In genomic region chr19:19606021-19606420, GRCh38 we compare ENCODE assay signal across 11 cellular contexts. TPM values are rescaled to one million over a fixed set of nuclear protein-coding genes. Genes with fewer than 3 reads are reported as not detected.
DNase-seq lines count a peak whose midpoint lies in the region; ATAC-seq and TF ChIP-seq lines count a peak whose summit lies in the region.
"Had no signal": no experiment of that assay in that cellular context is flagged by ENCODE, and none has a peak within 500 bp of the region (broad histone marks: within the 10 kb centered on the region; RNA-seq: fewer than 3 reads in every experiment).

No MANE protein-coding gene starts in this region.

- no peaks in the 10 kb centered on the region for H3K9me3 Mint-ChIP-seq in activated T-helper 1 cell treated with anti-CD3 and anti-CD28 coated beads, Interleukin-12 subunit alpha, Interleukin-12 subunit beta, Interleukin-2, Interleukin-4 antibody, amounts not matched to agents 30 ng/mL and 10 ng/mL and 1 ng/mL, durations not matched to agents 14 hours and 24 hours and 36 hours
- H3K9me3 Mint-ChIP-seq: nephron had no signal

- peaks cover 67% of the 10 kb centered on the region for H3K4me1 Mint-ChIP-seq in activated T-helper 1 cell treated with anti-CD3 and anti-CD28 coated beads, Interleukin-12 subunit alpha, Interleukin-12 subunit beta, Interleukin-2, Interleukin-4 antibody, amounts not matched to agents 30 ng/mL and 10 ng/mL and 1 ng/mL, durations not matched to agents 14 hours and 24 hours and 36 hours (ENCODE audit: low read depth)

- no peak for TF ChIP-seq CTCF in NB4 (IDR thresholded peaks at IDR 0.05; ENCODE audit: low read depth, low read length)

- H3K27ac Mint-ChIP-seq in activated T-helper 1 cell treated with anti-CD3 and anti-CD28 coated beads, Interleukin-12 subunit alpha, Interleukin-12 subunit beta, Interleukin-2, Interleukin-4 antibody, amounts not matched to agents 30 ng/mL and 10 ng/mL and 1 ng/mL, durations not matched to agents 14 hours and 24 hours and 36 hours = peak overlapping the region; percentile 90

- peaks cover 20 to 29% of the 10 kb centered on the region in 2 donors for H3K4me1 ChIP-seq in mucosa of rectum (ENCODE audit: control insufficient read depth in 2 of 2, insufficient read depth in 2 of 2, low read length in 2 of 2)
- H3K4me1 ChIP-seq in aorta (ENCODE audit: control insufficient read depth in 1 of 2, insufficient read depth in 2 of 2, low read length in 2 of 2) = no peaks in the 10 kb centered on the region
- H3K4me1 ChIP-seq: esophagus muscularis mucosa had no signal

- peak; percentile 59 for DNase-seq in DMS53 (lab: John Stamatoyannopoulos, UW)
- DNase-seq in NB4 (ENCODE audit: low read depth) = peak; percentile 40
- DNase-seq in activated T-helper 1 cell treated with anti-CD3 and anti-CD28 coated beads, Interleukin-12 subunit alpha, Interleukin-12 subunit beta, Interleukin-2, Interleukin-4 antibody, amounts not matched to agents 30 ng/mL and 10 ng/mL and 1 ng/mL, durations not matched to agents 14 hours and 24 hours and 36 hours (ENCODE audit: low spot score) = peak; percentile 38
- no peak for DNase-seq in aorta
- DNase-seq in NCI-H345 treated with DMSO at 0.1 percent for 48 hours (lab: John Stamatoyannopoulos, UW; ENCODE audit: unreplicated experiment) = no peak
- no peak for DNase-seq in iPS-NIHi11 (ENCODE audit: low spot score)
- DNase-seq: NCI-H1417 treated with DMSO at 0.1 percent for 48 hours had no signal

- H3K9ac ChIP-seq in mucosa of rectum (ENCODE audit: low read depth in 1 of 2, low read length in 2 of 2) = peak overlapping the region; percentile 39 to 52

- H3K27me3 Mint-ChIP-seq in activated T-helper 1 cell treated with anti-CD3 and anti-CD28 coated beads, Interleukin-12 subunit alpha, Interleukin-12 subunit beta, Interleukin-2, Interleukin-4 antibody, amounts not matched to agents 30 ng/mL and 10 ng/mL and 1 ng/mL, durations not matched to agents 14 hours and 24 hours and 36 hours (ENCODE audit: insufficient read depth) = no peaks in the 10 kb centered on the region

- H3K36me3 Mint-ChIP-seq in activated T-helper 1 cell treated with anti-CD3 and anti-CD28 coated beads, Interleukin-12 subunit alpha, Interleukin-12 subunit beta, Interleukin-2, Interleukin-4 antibody, amounts not matched to agents 30 ng/mL and 10 ng/mL and 1 ng/mL, durations not matched to agents 14 hours and 24 hours and 36 hours (ENCODE audit: low read depth) = peaks cover 35% of the 10 kb centered on the region

- intact Hi-C loops in activated T-helper 1 cell treated with anti-CD3 and anti-CD28 coated beads, Interleukin-12 subunit alpha, Interleukin-12 subunit beta, Interleukin-2, Interleukin-4 antibody, amounts not matched to agents 30 ng/mL and 10 ng/mL and 1 ng/mL, durations not matched to agents 14 hours and 24 hours and 36 hours (cut with micrococcal nuclease) = no loop called here
- intact Hi-C loops in aorta (cut with DNase I) = no loop called here

- H3K4me3 ChIP-seq in NB4 (ENCODE audit: low read depth, low read length) (no peak overlapping the region), mucosa of rectum (ENCODE audit: low read length in 2 of 2) (no peak overlapping the region), aorta (ENCODE audit: low read length in 2 of 2) (no peak overlapping the region)
- H3K4me3 ChIP-seq: esophagus muscularis mucosa had no signal

- H3K36me3 ChIP-seq in mucosa of rectum (ENCODE audit: control insufficient read depth in 2 of 2, insufficient read depth in 2 of 2, low read length in 2 of 2) (no peaks in the 10 kb centered on the region), aorta (ENCODE audit: control insufficient read depth in 1 of 2, insufficient read depth in 2 of 2, low read length in 1 of 2) (no peaks in the 10 kb centered on the region)
- H3K36me3 ChIP-seq: esophagus muscularis mucosa had no signal

- peak overlapping the region; percentile 83 to 84 for H3K27ac ChIP-seq in mucosa of rectum (ENCODE audit: low read depth in 2 of 2, low read length in 2 of 2)
- H3K27ac ChIP-seq in aorta (ENCODE audit: low read depth in 1 of 2, low read length in 2 of 2) = no peak overlapping the region
- H3K27ac ChIP-seq: esophagus muscularis mucosa had no signal

- H3K4me3 Mint-ChIP-seq in activated T-helper 1 cell treated with anti-CD3 and anti-CD28 coated beads, Interleukin-12 subunit alpha, Interleukin-12 subunit beta, Interleukin-2, Interleukin-4 antibody, amounts not matched to agents 30 ng/mL and 10 ng/mL and 1 ng/mL, durations not matched to agents 14 hours and 24 hours and 36 hours = peak overlapping the region; percentile 30
- H3K4me3 Mint-ChIP-seq: nephron had no signal

- 85 to 86% methylated on average over 1 of the region's 1 CpG for WGBS in aorta, 2 donors

- H3K9me3 ChIP-seq in mucosa of rectum (ENCODE audit: control insufficient read depth in 2 of 2, low read length in 2 of 2) (no peaks in the 10 kb centered on the region), aorta (ENCODE audit: control insufficient read depth, low read length) (no peaks in the 10 kb centered on the region)
- H3K9me3 ChIP-seq: esophagus muscularis mucosa had no signal

- ATAC-seq in aorta (ENCODE audit: low FRiP score) = no peak
- no peak for ATAC-seq in GM19455 (IDR thresholded peaks at IDR 0.05; ENCODE audit: unreplicated experiment)

- no peaks in the 10 kb centered on the region for H3K27me3 ChIP-seq in mucosa of rectum (ENCODE audit: control insufficient read depth in 2 of 2, insufficient read depth in 2 of 2, low read length in 2 of 2)
- no peaks in the 10 kb centered on the region for H3K27me3 ChIP-seq in aorta (ENCODE audit: control insufficient read depth in 1 of 2, insufficient read depth in 2 of 2, low read length in 1 of 2)

- no peak for TF ChIP-seq POLR2A in NB4 (IDR thresholded peaks at IDR 0.05; ENCODE audit: extremely low read depth, insufficient read length)

RNA-seq across cellular contexts. Expression of gene PBX4, which starts 12.5 kb away (rescaled TPM):
- 28.0 and 29.6 TPM in 2 replicates for total RNA-seq in activated T-helper 1 cell treated with anti-CD3 and anti-CD28 coated beads, Interleukin-12 subunit alpha, Interleukin-12 subunit beta, Interleukin-2, Interleukin-4 antibody, amounts not matched to agents 30 ng/mL and 10 ng/mL and 1 ng/mL, durations not matched to agents 14 hours and 24 hours and 36 hours
- 1 to 10 TPM in 1 of 2 donors, under 1 TPM in 1; 0.65 to 1.4 TPM for total RNA-seq in aorta
- 1 to 10 TPM in 1 of 2 donors, not detected in 1; 1.5 TPM for polyA plus RNA-seq in aorta

RNA-seq across cellular contexts. Expression of gene LPAR2, which starts 22.0 kb away (rescaled TPM):
- 25.8 and 27.4 TPM in 2 replicates for total RNA-seq in activated T-helper 1 cell treated with anti-CD3 and anti-CD28 coated beads, Interleukin-12 subunit alpha, Interleukin-12 subunit beta, Interleukin-2, Interleukin-4 antibody, amounts not matched to agents 30 ng/mL and 10 ng/mL and 1 ng/mL, durations not matched to agents 14 hours and 24 hours and 36 hours
- 10 to 100 TPM in 1 of 2 donors, 1 to 10 TPM in 1; 5.7 to 11.7 TPM for total RNA-seq in aorta
- 10 to 100 TPM in 1 of 2 donors, 1 to 10 TPM in 1; 1.5 to 10.1 TPM for polyA plus RNA-seq in aorta

RNA-seq across cellular contexts. Expression of gene GMIP, which starts 37.4 kb away (rescaled TPM):
- 67.8 and 71.6 TPM in 2 replicates for total RNA-seq in activated T-helper 1 cell treated with anti-CD3 and anti-CD28 coated beads, Interleukin-12 subunit alpha, Interleukin-12 subunit beta, Interleukin-2, Interleukin-4 antibody, amounts not matched to agents 30 ng/mL and 10 ng/mL and 1 ng/mL, durations not matched to agents 14 hours and 24 hours and 36 hours
- total RNA-seq in aorta = 10 to 100 TPM; 14.9 to 25.6 TPM
- polyA plus RNA-seq in aorta = 1 to 10 TPM; 3.4 to 5.9 TPM

RNA-seq across cellular contexts. Expression of gene ATP13A1, which starts 57.5 kb away (rescaled TPM):
- total RNA-seq in activated T-helper 1 cell treated with anti-CD3 and anti-CD28 coated beads, Interleukin-12 subunit alpha, Interleukin-12 subunit beta, Interleukin-2, Interleukin-4 antibody, amounts not matched to agents 30 ng/mL and 10 ng/mL and 1 ng/mL, durations not matched to agents 14 hours and 24 hours and 36 hours = 101 and 104 TPM in 2 replicates
- 10 to 100 TPM; 41.7 to 53.6 TPM for total RNA-seq in aorta
- 100 to 1,000 TPM in 1 of 2 donors, 10 to 100 TPM in 1; 13.9 to 105 TPM for polyA plus RNA-seq in aorta

Comparison
In these comparisons a context has a peak if more than half of its experiments do, and no peak if none do; other contexts are left out.
1. DNase-seq: peak in DMS53 (single experiment), NB4 (single experiment) and activated T-helper 1 cell treated with anti-CD3 and anti-CD28 coated beads, Interleukin-12 subunit alpha, Interleukin-12 subunit beta, Interleukin-2, Interleukin-4 antibody, amounts not matched to agents 30 ng/mL and 10 ng/mL and 1 ng/mL, durations not matched to agents 14 hours and 24 hours and 36 hours (single experiment); none in aorta (0 of 2), NCI-H345 treated with DMSO at 0.1 percent for 48 hours (single experiment) and iPS-NIHi11 (single experiment).
2. H3K27ac ChIP-seq: peak in mucosa of rectum (2 of 2); none in aorta (0 of 2).
3. RNA of gene PBX4, which starts 12.5 kb away (total RNA-seq): 28.0 to 29.6 TPM in activated T-helper 1 cell treated with anti-CD3 and anti-CD28 coated beads, Interleukin-12 subunit alpha, Interleukin-12 subunit beta, Interleukin-2, Interleukin-4 antibody, amounts not matched to agents 30 ng/mL and 10 ng/mL and 1 ng/mL, durations not matched to agents 14 hours and 24 hours and 36 hours; 0.65 to 1.4 TPM in aorta; every median in the first group is over 10 times any median in the second.